ENCODE assay signal across 32 cellular contexts in the genomic region with DNA sequence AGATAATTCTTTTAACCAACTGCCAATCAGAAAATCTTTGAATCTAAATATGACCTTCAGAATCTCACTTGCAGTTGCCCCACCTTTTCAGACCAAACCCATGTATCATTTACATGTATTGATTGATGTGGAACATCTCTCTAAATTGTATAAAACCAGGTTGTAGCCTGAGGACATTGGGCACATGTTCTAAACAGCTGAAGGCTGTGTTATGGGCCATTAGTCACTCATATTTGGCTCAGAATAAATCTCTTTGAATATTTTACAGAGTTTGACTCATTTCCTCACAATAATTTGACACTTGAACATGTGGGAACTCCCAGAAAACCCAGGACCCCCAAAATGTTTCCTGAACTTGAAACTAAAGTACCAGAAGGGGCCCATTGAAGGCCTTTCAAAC. TPM values are rescaled to one million over a fixed set of nuclear protein-coding genes. Genes with fewer than 3 reads are reported as not detected.
"Had no signal": no experiment of that assay in that cellular context is flagged by ENCODE, and none has a peak within 500 bp of the region (broad histone marks: within the 10 kb centered on the region; RNA-seq: fewer than 3 reads in every experiment).

No MANE protein-coding gene starts in this region.

- H3K27ac Mint-ChIP-seq: activated CD8-positive, alpha-beta memory T cell treated with anti-CD3 and anti-CD28 coated beads, Interleukin-2, amount 10 ng/mL, durations not matched to agents 7 days and 5 days; activated naive CD4-positive, alpha-beta T cell treated with anti-CD3 and anti-CD28 coated beads, Interleukin-2, amount 50 U/mL, for 24 hours; activated T-cell treated with anti-CD3 and anti-CD28 coated beads, Interleukin-2, amount 50 U/mL, for 24 hours; activated T-helper 1 cell treated with anti-CD3 and anti-CD28 coated beads, Interleukin-12 subunit alpha, Interleukin-12 subunit beta, Interleukin-2, Interleukin-4 antibody, amounts not matched to agents 30 ng/mL and 10 ng/mL and 1 ng/mL, durations not matched to agents 14 hours and 24 hours and 36 hours; IgD-negative memory B cell; T-helper 1 cell treated with Interleukin-12 subunit alpha and Interleukin-12 subunit beta and Interleukin-4 antibody, amounts not matched to agents 30 μg/mL and 1 μg/mL, for 36 hours; WTC11 had no signal

- H3K4me3 Mint-ChIP-seq: activated CD8-positive, alpha-beta memory T cell treated with anti-CD3 and anti-CD28 coated beads, Interleukin-2, amount 10 ng/mL, durations not matched to agents 7 days and 5 days; activated naive CD4-positive, alpha-beta T cell treated with anti-CD3 and anti-CD28 coated beads, Interleukin-2, amount 50 U/mL, for 24 hours; activated T-cell treated with anti-CD3 and anti-CD28 coated beads, Interleukin-2, amount 50 U/mL, for 24 hours; activated T-helper 1 cell treated with anti-CD3 and anti-CD28 coated beads, Interleukin-12 subunit alpha, Interleukin-12 subunit beta, Interleukin-2, Interleukin-4 antibody, amounts not matched to agents 30 ng/mL and 10 ng/mL and 1 ng/mL, durations not matched to agents 14 hours and 24 hours and 36 hours; IgD-negative memory B cell; T-helper 1 cell treated with Interleukin-12 subunit alpha and Interleukin-12 subunit beta and Interleukin-4 antibody, amounts not matched to agents 30 μg/mL and 1 μg/mL, for 36 hours; WTC11 had no signal

- H3K4me1 Mint-ChIP-seq: activated CD8-positive, alpha-beta memory T cell treated with anti-CD3 and anti-CD28 coated beads, Interleukin-2, amount 10 ng/mL, durations not matched to agents 7 days and 5 days; activated naive CD4-positive, alpha-beta T cell treated with anti-CD3 and anti-CD28 coated beads, Interleukin-2, amount 50 U/mL, for 24 hours; IgD-negative memory B cell had no signal

- H3K4me3 ChIP-seq: MG63, Peyer's patch, SJSA1 had no signal

- H3K4me1 ChIP-seq: SJSA1 had no signal

- H3K36me3 ChIP-seq: brain microvascular endothelial cell, MG63, Peyer's patch, SJSA1 had no signal

- H3K9me3 Mint-ChIP-seq: activated naive CD4-positive, alpha-beta T cell treated with anti-CD3 and anti-CD28 coated beads, Interleukin-2, amount 50 U/mL, for 24 hours; activated T-cell treated with anti-CD3 and anti-CD28 coated beads, Interleukin-2, amount 50 U/mL, for 24 hours; activated T-helper 1 cell treated with anti-CD3 and anti-CD28 coated beads, Interleukin-12 subunit alpha, Interleukin-12 subunit beta, Interleukin-2, Interleukin-4 antibody, amounts not matched to agents 30 ng/mL and 10 ng/mL and 1 ng/mL, durations not matched to agents 14 hours and 24 hours and 36 hours; IgD-negative memory B cell; T-helper 1 cell treated with Interleukin-12 subunit alpha and Interleukin-12 subunit beta and Interleukin-4 antibody, amounts not matched to agents 30 μg/mL and 1 μg/mL, for 36 hours had no signal

- H3K27ac ChIP-seq: brain microvascular endothelial cell, Peyer's patch, RWPE1, SJSA1 had no signal

- H3K27me3 Mint-ChIP-seq: activated CD8-positive, alpha-beta memory T cell treated with anti-CD3 and anti-CD28 coated beads, Interleukin-2, amount 10 ng/mL, durations not matched to agents 7 days and 5 days; activated naive CD4-positive, alpha-beta T cell treated with anti-CD3 and anti-CD28 coated beads, Interleukin-2, amount 50 U/mL, for 24 hours; activated T-cell treated with anti-CD3 and anti-CD28 coated beads, Interleukin-2, amount 50 U/mL, for 24 hours; IgD-negative memory B cell had no signal

- ATAC-seq: activated CD8-positive, alpha-beta memory T cell treated with anti-CD3 and anti-CD28 coated beads, Interleukin-2, amount 10 ng/mL, durations not matched to agents 7 days and 5 days; SK-N-SH treated with all-trans-retinoic acid at 6 μM for 48 hours; WTC11 had no signal

- H3K9me3 ChIP-seq: MG63, Peyer's patch, SJSA1 had no signal

- H3K36me3 Mint-ChIP-seq: activated CD8-positive, alpha-beta memory T cell treated with anti-CD3 and anti-CD28 coated beads, Interleukin-2, amount 10 ng/mL, durations not matched to agents 7 days and 5 days; activated naive CD4-positive, alpha-beta T cell treated with anti-CD3 and anti-CD28 coated beads, Interleukin-2, amount 50 U/mL, for 24 hours; IgD-negative memory B cell; WTC11 had no signal

- H3K27me3 ChIP-seq: brain microvascular endothelial cell, MG63, Peyer's patch, SJSA1 had no signal

- DNase-seq: activated CD4-positive, alpha-beta T cell treated with anti-CD3 and anti-CD28 coated beads for 48 hours; activated CD4-positive, alpha-beta T cell treated with anti-CD3 and anti-CD28 coated beads, Interleukin-2, amount 50 U/mL, for 4 hours; activated CD4-positive, CD25-positive, alpha-beta regulatory T cell treated with anti-CD3 and anti-CD28 coated beads, Interleukin-2, amount 50 U/mL, for 72 hours; activated CD8-positive, alpha-beta memory T cell treated with anti-CD3 and anti-CD28 coated beads, Interleukin-2, amount 10 ng/mL, durations not matched to agents 7 days and 5 days; activated effector memory CD4-positive, alpha-beta T cell treated with Interleukin-2 at 50 U/mL for 16 hours; activated naive CD4-positive, alpha-beta T cell; activated T-cell treated with anti-CD3 and anti-CD28 coated beads, Interleukin-2, amount 50 U/mL, for 24 hours; brain microvascular endothelial cell; caudate nucleus; KG1; MG63; MV-4-11; NCI-H1092 treated with DMSO at 0.1 percent for 48 hours; NCI-H1417 treated with DMSO at 0.1 percent for 48 hours; NCI-H1694; NCI-H2029 treated with DMSO at 0.1 percent for 48 hours; NCI-H345; NCI-H510A; NCI-H526 treated with DMSO at 0.1 percent for 48 hours; NK-92 treated with Interleukin-12 subunit alpha and Interleukin-12 subunit beta, amount 100 ng/mL, for 24 hours; OCI-M1; Peyer's patch; SHP77 had no signal

- FAIRE-seq: astrocyte had no signal

RNA-seq across cellular contexts. Expression of gene UGT2B10, which starts 58.7 kb away (rescaled TPM):
- total RNA-seq: activated CD8-positive, alpha-beta memory T cell treated with anti-CD3 and anti-CD28 coated beads, Interleukin-2, amount 10 ng/mL, durations not matched to agents 7 days and 5 days; activated T-helper 1 cell treated with anti-CD3 and anti-CD28 coated beads, Interleukin-12 subunit alpha, Interleukin-12 subunit beta, Interleukin-2, Interleukin-4 antibody, amounts not matched to agents 30 ng/mL and 10 ng/mL and 1 ng/mL, durations not matched to agents 14 hours and 24 hours and 36 hours; astrocyte; Peyer's patch; SJSA1 had no signal
- polyA plus RNA-seq: IgD-negative memory B cell had no signal
